ENCODE assay signal across 1 cellular context in genomic region chr20:4726710-4727391, GRCh38.
TF ChIP-seq lines count a peak whose summit lies in the region.

No MANE protein-coding gene starts in this region.

TF ChIP-seq in HEK293, 187 proteins besides CTCF, POLR2A, EP300 and RAD21 (continued from another document):
- no peak for TF ChIP-seq ZBTB6 (tag by site-specific recombination; IDR thresholded peaks at IDR 0.05)
- peak; percentile 64 for TF ChIP-seq PRDM1 (tag by site-specific recombination; IDR thresholded peaks at IDR 0.05)
- TF ChIP-seq ZNF114 (tag by site-specific recombination; IDR thresholded peaks at IDR 0.05): no peak
- 0 out of 2 replicates have a peak, but pooled peaks have one; percentile 49 for TF ChIP-seq TSHZ1 (tag by site-specific recombination; IDR thresholded peaks at IDR 0.05; ENCODE audit: borderline replicate concordance)
- 0 out of 2 replicates have a peak, but pooled peaks have one; percentile 64 for TF ChIP-seq MYNN (tag by site-specific recombination; IDR thresholded peaks at IDR 0.05; ENCODE audit: borderline replicate concordance)
- no peak for TF ChIP-seq KLF9 (tag by site-specific recombination; IDR thresholded peaks at IDR 0.05; ENCODE audit: low read depth)
- TF ChIP-seq ZNF423 (tag by site-specific recombination; IDR thresholded peaks at IDR 0.05): no peak
- 0 out of 2 replicates have a peak, but pooled peaks have one; percentile 38 for TF ChIP-seq ZNF558 (tag by site-specific recombination; IDR thresholded peaks at IDR 0.05)
- TF ChIP-seq ZBTB20 (tag by site-specific recombination; IDR thresholded peaks at IDR 0.05): peak; percentile 40; the same call in 1 of the 2 replicates
- TF ChIP-seq HIC1 (tag by site-specific recombination; IDR thresholded peaks at IDR 0.05): peak; percentile 79
- 0 out of 2 replicates have a peak, but pooled peaks have one; percentile 34 for TF ChIP-seq ZNF639 (tag by site-specific recombination; IDR thresholded peaks at IDR 0.05)
- peak; percentile 17; the same call in 1 of the 2 replicates for TF ChIP-seq BCL11A (tag by site-specific recombination; IDR thresholded peaks at IDR 0.05; ENCODE audit: low read depth)
- no peak for TF ChIP-seq ZNF148 (tag by site-specific recombination; IDR thresholded peaks at IDR 0.05; ENCODE audit: borderline replicate concordance)
- no peak; the same call in 1 of the 2 replicates for TF ChIP-seq YY2 (tag by site-specific recombination; IDR thresholded peaks at IDR 0.05)
- peak; percentile 50 for TF ChIP-seq PRDM6 (tag by site-specific recombination; IDR thresholded peaks at IDR 0.05)
- peak; percentile 86 for TF ChIP-seq ZBTB21 (tag by site-specific recombination; IDR thresholded peaks at IDR 0.05)
- TF ChIP-seq ZNF660 (tag by site-specific recombination; IDR thresholded peaks at IDR 0.05): peak; percentile 52; the same call in 1 of the 2 replicates
- 0 out of 2 replicates have a peak, but pooled peaks have one; percentile 8 for TF ChIP-seq ZNF184 (tag by site-specific recombination; IDR thresholded peaks at IDR 0.05)
- TF ChIP-seq ATF2 (tag by site-specific recombination; IDR thresholded peaks at IDR 0.05; ENCODE audit: low read depth): peak; percentile 75
- no peak for TF ChIP-seq MEIS1 (CRISPR knock-in tag; IDR thresholded peaks at IDR 0.05; ENCODE audit: borderline replicate concordance)
- TF ChIP-seq ZNF629 (tag by site-specific recombination; IDR thresholded peaks at IDR 0.05): peak; percentile 98
- no peak for TF ChIP-seq ZSCAN16 (tag by site-specific recombination; IDR thresholded peaks at IDR 0.05)
- peak; percentile 84 for TF ChIP-seq INSM2 (tag by site-specific recombination; IDR thresholded peaks at IDR 0.05)
- peak; percentile 32; the same call in 1 of the 2 replicates for TF ChIP-seq OSR2 (tag by site-specific recombination; IDR thresholded peaks at IDR 0.05)
- no peak for TF ChIP-seq ZBTB17 (tag by site-specific recombination; IDR thresholded peaks at IDR 0.05)
- peak; percentile 68 for TF ChIP-seq ZEB2 (tag by site-specific recombination; IDR thresholded peaks at IDR 0.05)
- TF ChIP-seq KLF17 (tag by site-specific recombination; IDR thresholded peaks at IDR 0.05): peak; percentile 54; the same call in 1 of the 2 replicates
- TF ChIP-seq SP3 (tag by site-specific recombination; IDR thresholded peaks at IDR 0.05): peak; percentile 18; the same call in 1 of the 2 replicates
